11 cellular contexts compared by ENCODE assay signal in genomic region chr5:74595143-74595915, GRCh38. TPM values are rescaled to one million over a fixed set of nuclear protein-coding genes. Genes with fewer than 3 reads are reported as not detected.
A peak's percentile ranks its signal among the peaks of the same experiment; 100 is the strongest.
DNase-seq lines count a peak whose midpoint lies in the region; ATAC-seq and TF ChIP-seq lines count a peak whose summit lies in the region.
"Had no signal": no experiment of that assay in that cellular context is flagged by ENCODE, and none has a peak within 500 bp of the region (broad histone marks: within the 10 kb centered on the region; RNA-seq: fewer than 3 reads in every experiment).

No MANE protein-coding gene starts in this region.

- H3K9me2 ChIP-seq in GM23248 (ENCODE audit: insufficient read depth) (no peaks in the 10 kb centered on the region), SK-N-SH (no peaks in the 10 kb centered on the region)

- no peaks in the 10 kb centered on the region for H3F3A ChIP-seq in GM23248 (ENCODE audit: insufficient read depth)
- H3F3A ChIP-seq in SK-N-SH (replicated peaks; ENCODE audit: insufficient read depth) = peaks cover 5% of the 10 kb centered on the region

- POLR2A ChIA-PET in SK-N-SH (lab: Yijun Ruan, JAX) = no interaction called here

- H4K20me1 ChIP-seq in GM23248 (ENCODE audit: insufficient read depth) = no peaks in the 10 kb centered on the region
- H4K20me1 ChIP-seq in SK-N-SH (ENCODE audit: insufficient read depth) = no peaks in the 10 kb centered on the region
- H4K20me1 ChIP-seq in osteoblast (ENCODE audit: insufficient read depth, low read length) = no peaks in the 10 kb centered on the region

- H2AFZ ChIP-seq in GM23248 (no peak overlapping the region), SK-N-SH (ENCODE audit: low read depth) (peak overlapping the region; percentile 71; the same call in 1 of the 2 replicates), osteoblast (ENCODE audit: low read length) (no peak overlapping the region)

- H3K27ac ChIP-seq in GM23248 (no peak overlapping the region), SK-N-SH (ENCODE audit: low read depth in 2 of 2, low read length in 1 of 2) (peak overlapping the region in 1 of 2 experiments; percentile 51; a peak in 2 of 4 replicates), osteoblast (ENCODE audit: low read depth, low read length) (peak overlapping the region; percentile 81)

- H3K9ac ChIP-seq in GM23248 (no peak overlapping the region), SK-N-SH (no peak overlapping the region)

- no peaks in the 10 kb centered on the region for H3K36me3 ChIP-seq in GM23248 (ENCODE audit: low read depth)
- H3K36me3 ChIP-seq in SK-N-SH (replicated peaks in 1 of 2; ENCODE audit: control insufficient read depth in 1 of 2, insufficient read depth in 2 of 2, low read length in 1 of 2) = no peaks in the 10 kb centered on the region
- no peaks in the 10 kb centered on the region for H3K36me3 ChIP-seq in osteoblast (ENCODE audit: insufficient read depth, low read length)

- ATAC-seq in GM19023 (IDR thresholded peaks at IDR 0.05; ENCODE audit: unreplicated experiment) = no peak
- ATAC-seq in GM18511 (IDR thresholded peaks at IDR 0.05; ENCODE audit: unreplicated experiment) = no peak
- ATAC-seq: activated CD4-positive, CD25-positive, alpha-beta regulatory T cell treated with anti-CD3 and anti-CD28 coated beads, Interleukin-2, amount 50 U/mL, for 24 hours; Panc1 had no signal

- DNase-seq in GM23248 (peak; percentile 6), SK-N-SH (no peak), glomerular visceral epithelial cell (ENCODE audit: extremely low spot score) (peak; percentile 68), osteoblast (ENCODE audit: insufficient read length, low spot score, missing footprints) (peak; percentile 55), GDM1 (lab: John Stamatoyannopoulos, UW) (no peak), NCI-H2029 (lab: John Stamatoyannopoulos, UW) (no peak)
- DNase-seq: CD8-positive, alpha-beta memory T cell had no signal

- H3K27me3 ChIP-seq in GM23248 (replicated peaks; ENCODE audit: insufficient read depth) = no peaks in the 10 kb centered on the region
- H3K27me3 ChIP-seq in SK-N-SH (ENCODE audit: insufficient read depth) = no peaks in the 10 kb centered on the region
- H3K27me3 ChIP-seq in osteoblast (ENCODE audit: insufficient read depth, low read length) = no peaks in the 10 kb centered on the region

- H3K4me2 ChIP-seq in GM23248 (ENCODE audit: unreplicated experiment) (no peak overlapping the region), SK-N-SH (no peak overlapping the region), osteoblast (ENCODE audit: insufficient read depth, low read length) (no peak overlapping the region)

- no peak for TF ChIP-seq RAD21 in SK-N-SH (IDR thresholded peaks at IDR 0.05; ENCODE audit: low read length)

- no peak for TF ChIP-seq EP300 in SK-N-SH (IDR thresholded peaks at IDR 0.05; ENCODE audit: borderline replicate concordance in 1 of 2, low read depth in 1 of 2, low read length in 1 of 2)

- 86 to 89% methylated on average over 4 of the region's 4 CpGs for WGBS in GM23248 (ENCODE audit: low coverage in 1 of 2, low lambda C conversion rate in 2 of 2, missing lambda C conversion rate in 2 of 2), 2 experiments
- 68% methylated on average over 4 of the region's 4 CpGs for WGBS in SK-N-SH (ENCODE audit: low lambda C conversion rate)

- in situ Hi-C loops in GM23248 (cut with MboI) = no loop called here

- no peaks in the 10 kb centered on the region for H3K79me2 ChIP-seq in GM23248 (ENCODE audit: insufficient read depth)
- no peaks in the 10 kb centered on the region for H3K79me2 ChIP-seq in SK-N-SH (ENCODE audit: insufficient read depth)
- no peaks in the 10 kb centered on the region for H3K79me2 ChIP-seq in osteoblast (ENCODE audit: insufficient read depth, low read length)

- CTCF ChIA-PET in SK-N-SH (lab: Yijun Ruan, JAX) = interaction anchor here (0.7 kb wide), 1 partner anchor 288 kb away, joined by 3 read pairs; no protein-coding TSS in a partner anchor

- H3K9me3 ChIP-seq in GM23248 (ENCODE audit: low read depth) (no peaks in the 10 kb centered on the region), SK-N-SH (no peaks in the 10 kb centered on the region), osteoblast (ENCODE audit: low read depth, low read length) (no peaks in the 10 kb centered on the region)

- H3K4me1 ChIP-seq in GM23248 (ENCODE audit: insufficient read depth) (peaks cover 8% of the 10 kb centered on the region), SK-N-SH (ENCODE audit: control insufficient read depth in 1 of 2, insufficient read depth in 2 of 2, low read depth in 1 of 2, low read length in 1 of 2) (peaks cover 0 to 7% of the 10 kb centered on the region in 2 experiments; a peak in 2 of 4 replicates), osteoblast (ENCODE audit: insufficient read depth, low read length) (peaks cover 10% of the 10 kb centered on the region)

- no peak for TF ChIP-seq CTCF in SK-N-SH (IDR thresholded peaks at IDR 0.05)
- no peak for TF ChIP-seq CTCF in osteoblast (IDR thresholded peaks at IDR 0.05; ENCODE audit: extremely low read depth, low read depth, low read length)

- H3K4me3 ChIP-seq in GM23248 = no peak overlapping the region
- H3K4me3 ChIP-seq in SK-N-SH (ENCODE audit: low read depth in 2 of 2, low read length in 1 of 2) = no peak overlapping the region
- H3K4me3 ChIP-seq in osteoblast (ENCODE audit: insufficient read depth, low read length) = no peak overlapping the region

TF ChIP-seq in SK-N-SH, 30 proteins besides CTCF, POLR2A, EP300 and RAD21:
- TF ChIP-seq FOXM1 (IDR thresholded peaks at IDR 0.05; ENCODE audit: low read depth) = no peak
- no peak for TF ChIP-seq ELF1 (IDR thresholded peaks at IDR 0.05)
- TF ChIP-seq NFIC (IDR thresholded peaks at IDR 0.05; ENCODE audit: borderline replicate concordance) = no peak
- no peak for TF ChIP-seq SIN3A (IDR thresholded peaks at IDR 0.05; ENCODE audit: borderline replicate concordance, low read depth, low read length)
- TF ChIP-seq PBX3 (IDR thresholded peaks at IDR 0.05) = no peak
- TF ChIP-seq JUND (IDR thresholded peaks at IDR 0.05) = no peak
- TF ChIP-seq GATA2 (CRISPR knock-in tag; IDR thresholded peaks at IDR 0.05) = no peak
- TF ChIP-seq USF2 (IDR thresholded peaks at IDR 0.05; ENCODE audit: borderline replicate concordance, low read depth, low read length) = no peak
TF ChIP-seq in SK-N-SH: peak in this region for 0.

RNA-seq across cellular contexts. Expression of gene ENC1, which starts 45.2 kb away (rescaled TPM):
- 15.3 and 18.5 TPM in 2 replicates for total RNA-seq in GM23248 (2014; rRNA removed; shearing (Covaris generic))
- 14.6 and 15.8 TPM in 2 replicates for polyA plus RNA-seq in GM23248 (2016; fragmentation: Nextera tagmentation; extraction: Ambion mirVana)
- polyA plus RNA-seq in SK-N-SH (2012; rRNA removed) = 20.3 and 23.9 TPM in 2 replicates
- polyA plus RNA-seq in SK-N-SH (2012; cell fraction: cytosol; rRNA removed) = 13.5 and 15.1 TPM in 2 replicates
- 57.1 and 64.1 TPM in 2 replicates for polyA plus RNA-seq in SK-N-SH (2012; cell fraction: nucleus; rRNA removed)
- 86.0 and 109 TPM in 2 replicates for total RNA-seq in osteoblast

Comparison
In these comparisons a context has a peak if more than half of its experiments do, and no peak if none do; other contexts are left out.
1. DNase-seq: peak in GM23248 (single experiment), glomerular visceral epithelial cell (single experiment) and osteoblast (single experiment); none in SK-N-SH (single experiment), GDM1 (single experiment) and NCI-H2029 (single experiment).